ENCODE assay signal across 22 cellular contexts in the genomic region with DNA sequence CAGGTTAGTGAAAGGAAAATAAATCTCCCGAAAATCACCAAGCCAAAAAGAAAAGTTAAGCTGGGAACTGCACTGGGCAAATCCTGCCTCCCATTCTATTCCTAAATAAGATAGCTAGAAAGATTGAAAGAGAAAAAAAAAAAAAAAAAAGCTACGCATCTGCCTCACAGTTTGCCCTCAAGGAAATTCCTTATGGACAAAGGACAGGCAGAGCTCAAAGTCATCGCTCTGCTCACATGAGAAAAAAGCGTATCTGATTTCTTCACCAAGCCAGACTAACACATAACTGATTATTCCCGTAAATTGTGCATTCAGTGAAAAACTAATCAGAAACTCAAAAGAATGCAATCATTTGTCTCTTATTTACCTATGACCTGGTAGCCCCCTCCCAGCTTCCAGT. TPM values are rescaled to one million over a fixed set of nuclear protein-coding genes. Genes with fewer than 3 reads are reported as not detected.
A peak's percentile ranks its signal among the peaks of the same experiment; 100 is the strongest.
DNase-seq lines count a peak whose midpoint lies in the region; ATAC-seq and TF ChIP-seq lines count a peak whose summit lies in the region.
"Had no signal": no experiment of that assay in that cellular context is flagged by ENCODE, and none has a peak within 500 bp of the region (broad histone marks: within the 10 kb centered on the region; RNA-seq: fewer than 3 reads in every experiment).

No MANE protein-coding gene starts in this region.

- DNase-seq in activated CD4-positive, alpha-beta T cell treated with anti-CD3 and anti-CD28 coated beads, Interleukin-2, amount 10 ng/mL, durations not matched to agents 24 days and 14 days, result no peak
- no peak for DNase-seq in activated CD4-positive, alpha-beta T cell treated with anti-CD3 and anti-CD28 coated beads, Interleukin-2, amount 50 U/mL, for 4 hours
- DNase-seq in RPMI7951 (ENCODE audit: low read depth), result peak; percentile 45
- DNase-seq in epidermal melanocyte (ENCODE audit: insufficient read length, low spot score), result peak; percentile 24
- DNase-seq in neural progenitor cell (ENCODE audit: low spot score), result no peak
- no peak for DNase-seq in G401 (ENCODE audit: low spot score)
- DNase-seq in stimulated activated CD4-positive, alpha-beta T cell treated with anti-CD3 and anti-CD28 coated beads, Interleukin-1b, Interleukin-23, amount 100 ng/mL, for 48 hours, result no peak
- DNase-seq: BE2C; Calu3; CD4-positive, alpha-beta T cell; DMS79; HFFc6; NCI-H1436; NCI-H2081; NCI-H510A treated with DMSO at 0.1 percent for 48 hours; NCI-H82; PC-3 had no signal

- no peak overlapping the region for H3K27ac ChIP-seq in neural progenitor cell
- H3K27ac ChIP-seq: 22Rv1, KMS-11 had no signal

- in situ Hi-C loops in G401 (cut with HindIII; ENCODE audit: low sequenced_read_pairs), result no loop called here

- H3K36me3 Mint-ChIP-seq in activated CD4-positive, alpha-beta T cell treated with anti-CD3 and anti-CD28 coated beads, Interleukin-2, amount 10 ng/mL, durations not matched to agents 24 days and 14 days (ENCODE audit: low read depth), result peaks cover 46% of the 10 kb centered on the region
- H3K36me3 Mint-ChIP-seq in neural progenitor cell, result peaks cover 37% of the 10 kb centered on the region

- H3K27me3 Mint-ChIP-seq in activated CD4-positive, alpha-beta T cell treated with anti-CD3 and anti-CD28 coated beads, Interleukin-2, amount 10 ng/mL, durations not matched to agents 24 days and 14 days, result no peaks in the 10 kb centered on the region
- peaks cover 3% of the 10 kb centered on the region for H3K27me3 Mint-ChIP-seq in neural progenitor cell (ENCODE audit: insufficient read depth, low read depth)
- H3K27me3 Mint-ChIP-seq: CD4-positive, alpha-beta T cell had no signal

- no peak for ATAC-seq in GM21717 (IDR thresholded peaks at IDR 0.05; ENCODE audit: unreplicated experiment)
- ATAC-seq: GM12878, HepG2, PC-3 had no signal

- no peak overlapping the region for H3K4me3 ChIP-seq in neural progenitor cell
- H3K4me3 ChIP-seq: GM12878 had no signal

- H3K27ac Mint-ChIP-seq in activated CD4-positive, alpha-beta T cell treated with anti-CD3 and anti-CD28 coated beads, Interleukin-2, amount 10 ng/mL, durations not matched to agents 24 days and 14 days, result peak overlapping the region; percentile 4
- peak overlapping the region; percentile 70 for H3K27ac Mint-ChIP-seq in neural progenitor cell
- H3K27ac Mint-ChIP-seq: CD4-positive, alpha-beta T cell; HFFc6 had no signal

- peaks cover 92% of the 10 kb centered on the region for H3K79me2 ChIP-seq in neural progenitor cell (ENCODE audit: low read depth)

- H3K36me3 ChIP-seq in neural progenitor cell, result peaks cover 16% of the 10 kb centered on the region

- no peaks in the 10 kb centered on the region for H3K9me3 Mint-ChIP-seq in activated CD4-positive, alpha-beta T cell treated with anti-CD3 and anti-CD28 coated beads, Interleukin-2, amount 10 ng/mL, durations not matched to agents 24 days and 14 days
- H3K9me3 Mint-ChIP-seq in neural progenitor cell, result no peaks in the 10 kb centered on the region
- H3K9me3 Mint-ChIP-seq: CD4-positive, alpha-beta T cell; HFFc6 had no signal

- no peak overlapping the region for H3K9ac ChIP-seq in neural progenitor cell
- H3K9ac ChIP-seq: KMS-11 had no signal

- intact Hi-C loops in activated CD4-positive, alpha-beta T cell treated with anti-CD3 and anti-CD28 coated beads, Interleukin-2, amount 10 ng/mL, durations not matched to agents 24 days and 14 days (cut with micrococcal nuclease), result no loop called here

- H4K20me1 ChIP-seq in neural progenitor cell (ENCODE audit: low read depth), result peaks cover 55% of the 10 kb centered on the region

- H3F3A ChIP-seq in neural progenitor cell (ENCODE audit: low read depth), result peaks cover 17% of the 10 kb centered on the region

- no peak overlapping the region for H2AFZ ChIP-seq in neural progenitor cell (replicated peaks)

- H3K4me3 Mint-ChIP-seq in activated CD4-positive, alpha-beta T cell treated with anti-CD3 and anti-CD28 coated beads, Interleukin-2, amount 10 ng/mL, durations not matched to agents 24 days and 14 days, result no peak overlapping the region
- no peak overlapping the region for H3K4me3 Mint-ChIP-seq in neural progenitor cell
- H3K4me3 Mint-ChIP-seq: CD4-positive, alpha-beta T cell; HFFc6 had no signal

- H3K4me2 ChIP-seq in neural progenitor cell, result no peak overlapping the region
- H3K4me2 ChIP-seq: KMS-11 had no signal

- no peaks in the 10 kb centered on the region for H3K27me3 ChIP-seq in neural progenitor cell
- H3K27me3 ChIP-seq: BE2C had no signal

- TF ChIP-seq CTCF in neural progenitor cell (IDR thresholded peaks at IDR 0.05), result no peak

- no peaks in the 10 kb centered on the region for H3K9me3 ChIP-seq in neural progenitor cell (ENCODE audit: low read depth)
- H3K9me3 ChIP-seq: BE2C had no signal

- H3K4me1 Mint-ChIP-seq in activated CD4-positive, alpha-beta T cell treated with anti-CD3 and anti-CD28 coated beads, Interleukin-2, amount 10 ng/mL, durations not matched to agents 24 days and 14 days, result peaks cover 27% of the 10 kb centered on the region
- peaks cover 11% of the 10 kb centered on the region for H3K4me1 Mint-ChIP-seq in neural progenitor cell

- no peaks in the 10 kb centered on the region for H3K4me1 ChIP-seq in neural progenitor cell
- H3K4me1 ChIP-seq: BE2C had no signal

RNA-seq across cellular contexts. Expression of gene PUM2, which starts 50.0 kb away (rescaled TPM):
- total RNA-seq in activated CD4-positive, alpha-beta T cell treated with anti-CD3 and anti-CD28 coated beads, Interleukin-2, amount 10 ng/mL, durations not matched to agents 24 days and 14 days, result 122 and 130 TPM in 2 replicates
- 24.9 and 25.0 TPM in 2 replicates for total RNA-seq in RPMI7951 (2014; rRNA removed; shearing (Covaris generic))
- total RNA-seq in neural progenitor cell (ENCODE audit: low replicate concordance), result 88.4 and 91.1 TPM in 2 replicates
- total RNA-seq in G401 (2014; rRNA removed; shearing (Covaris generic)), result 34.8 and 48.3 TPM in 2 replicates

Comparison
In these comparisons a context has a peak if more than half of its experiments do, and no peak if none do; other contexts are left out.
1. DNase-seq: peak in RPMI7951 (single experiment) and epidermal melanocyte (single experiment); none in activated CD4-positive, alpha-beta T cell treated with anti-CD3 and anti-CD28 coated beads, Interleukin-2, amount 10 ng/mL, durations not matched to agents 24 days and 14 days (single experiment), activated CD4-positive, alpha-beta T cell treated with anti-CD3 and anti-CD28 coated beads, Interleukin-2, amount 50 U/mL, for 4 hours (0 of 2), neural progenitor cell (single experiment), G401 (single experiment) and stimulated activated CD4-positive, alpha-beta T cell treated with anti-CD3 and anti-CD28 coated beads, Interleukin-1b, Interleukin-23, amount 100 ng/mL, for 48 hours (single experiment).